In genomic region chr17:7233701-7234099, GRCh38 we compare ENCODE assay signal across 8 cellular contexts. TPM values are rescaled to one million over a fixed set of nuclear protein-coding genes. Genes with fewer than 3 reads are reported as not detected.
DNase-seq lines count a peak whose midpoint lies in the region; ATAC-seq and TF ChIP-seq lines count a peak whose summit lies in the region.

No MANE protein-coding gene starts in this region.

- H4K20me1 ChIP-seq in Karpas-422 (ENCODE audit: insufficient read depth, low read depth, low read length) = peaks cover 17% of the 10 kb centered on the region; the same call in 1 of the 2 replicates

- H2AFZ ChIP-seq in Karpas-422 (ENCODE audit: low read length) = no peak overlapping the region

- H3K4me2 ChIP-seq in Karpas-422 (ENCODE audit: low read depth, low read length, poor library complexity, severe bottlenecking) = peak overlapping the region; percentile 98

- ATAC-seq in mucosa of descending colon (peak; percentile 7), HG02798 (IDR thresholded peaks at IDR 0.05; ENCODE audit: poor library complexity, unreplicated experiment) (no peak), HG02970 (IDR thresholded peaks at IDR 0.05; ENCODE audit: low FRiP score, unreplicated experiment) (no peak)

- H3K4me3 ChIP-seq in Karpas-422 (ENCODE audit: low read length) (peak overlapping the region; percentile 99), mucosa of descending colon (peak overlapping the region; percentile 52)

- peak overlapping the region; percentile 99 for H3K9ac ChIP-seq in Karpas-422 (ENCODE audit: low read length)

- peak overlapping the region; percentile 96 for H3K27ac Mint-ChIP-seq in chondrocyte (ENCODE audit: unreplicated experiment)

- no peaks in the 10 kb centered on the region for H3K9me3 ChIP-seq in Karpas-422 (ENCODE audit: low read length)
- no peaks in the 10 kb centered on the region for H3K9me3 ChIP-seq in mucosa of descending colon

- peaks cover 61% of the 10 kb centered on the region for H3K79me2 ChIP-seq in Karpas-422 (ENCODE audit: low read length)

- H3K27me3 Mint-ChIP-seq in chondrocyte (ENCODE audit: low read depth) = no peaks in the 10 kb centered on the region

- H3K4me3 Mint-ChIP-seq in chondrocyte (ENCODE audit: unreplicated experiment) = peak overlapping the region; percentile 96

- no peaks in the 10 kb centered on the region for H3K9me3 Mint-ChIP-seq in chondrocyte (ENCODE audit: low read depth)

- H3K4me1 ChIP-seq in Karpas-422 (ENCODE audit: low read length) (peaks cover 49% of the 10 kb centered on the region), mucosa of descending colon (ENCODE audit: low read depth) (peaks cover 31% of the 10 kb centered on the region)

- no peak for TF ChIP-seq CTCF in C4-2B (conservative IDR thresholded peaks at IDR 0.05)
- no peak for TF ChIP-seq CTCF in chondrocyte (IDR thresholded peaks at IDR 0.05)
- TF ChIP-seq CTCF in mucosa of descending colon (IDR thresholded peaks at IDR 0.05) = no peak

- peaks cover 24% of the 10 kb centered on the region for H3K36me3 Mint-ChIP-seq in chondrocyte (ENCODE audit: low read depth)

- H3K27ac ChIP-seq in C4-2B (peak overlapping the region; percentile 89), Karpas-422 (ENCODE audit: low read length) (peak overlapping the region; percentile 69)

- intact Hi-C loops in mucosa of descending colon (cut with DNase I, micrococcal nuclease) = no loop called here

- H3K36me3 ChIP-seq in Karpas-422 (ENCODE audit: insufficient read depth, low read length) (peaks cover 26% of the 10 kb centered on the region; the same call in 1 of the 2 replicates), mucosa of descending colon (ENCODE audit: low read depth) (peaks cover 4% of the 10 kb centered on the region)

- H3K4me1 Mint-ChIP-seq in chondrocyte (ENCODE audit: low read depth) = peaks cover 54% of the 10 kb centered on the region

- DNase-seq in Karpas-422 = no peak
- no peak for DNase-seq in chondrocyte (ENCODE audit: low spot score)
- no peak for DNase-seq in mucosa of descending colon
- no peak for DNase-seq in NCI-H345 (lab: John Stamatoyannopoulos, UW)
- DNase-seq in activated CD4-positive, alpha-beta T cell treated with anti-CD3 and anti-CD28 coated beads for 1 hour = no peak

- H3K27me3 ChIP-seq in Karpas-422 (ENCODE audit: low read length) = no peaks in the 10 kb centered on the region

- H3K9me2 ChIP-seq in Karpas-422 (replicated peaks; ENCODE audit: insufficient read depth, low read length) = no peaks in the 10 kb centered on the region

RNA-seq across cellular contexts. Expression of gene DVL2, which starts 0.6 kb away (rescaled TPM):
- total RNA-seq in Karpas-422 (2014; rRNA removed; shearing (Covaris generic); ENCODE audit: low replicate concordance) = 75.2 and 117 TPM in 2 replicates
- 58.8 to 65.2 TPM (median 59.5 TPM) in 3 replicates for total RNA-seq in chondrocyte
- 10 to 100 TPM; 33.4 to 52.0 (median 36.0) TPM for total RNA-seq in mucosa of descending colon

RNA-seq across cellular contexts. Expression of gene PHF23, which starts 5.6 kb away (rescaled TPM):
- total RNA-seq in Karpas-422 (2014; rRNA removed; shearing (Covaris generic); ENCODE audit: low replicate concordance) = 36.7 and 69.3 TPM in 2 replicates
- total RNA-seq in chondrocyte = 49.5 to 57.8 TPM (median 53.1 TPM) in 3 replicates
- total RNA-seq in mucosa of descending colon = 10 to 100 TPM; 36.0 to 49.8 (median 36.8) TPM

RNA-seq across cellular contexts. Expression of gene GABARAP, which starts 8.5 kb away (rescaled TPM):
- total RNA-seq in Karpas-422 (2014; rRNA removed; shearing (Covaris generic); ENCODE audit: low replicate concordance) = 218 and 301 TPM in 2 replicates
- total RNA-seq in chondrocyte = 449 to 459 TPM (median 455 TPM) in 3 replicates
- 100 to 1,000 TPM; 424 to 499 (median 484) TPM for total RNA-seq in mucosa of descending colon

RNA-seq across cellular contexts. Expression of gene ACADVL, which starts 14.0 kb away (rescaled TPM):
- total RNA-seq in Karpas-422 (2014; rRNA removed; shearing (Covaris generic); ENCODE audit: low replicate concordance) = 245 and 371 TPM in 2 replicates
- total RNA-seq in chondrocyte = 427 to 584 TPM (median 454 TPM) in 3 replicates
- 1,000 to 10,000 TPM in 1 of 3 donors, 100 to 1,000 TPM in 2; 729 to 1,007 (median 804) TPM for total RNA-seq in mucosa of descending colon

RNA-seq across cellular contexts. Expression of gene DLG4, which starts 14.1 kb away (rescaled TPM):
- total RNA-seq in Karpas-422 (2014; rRNA removed; shearing (Covaris generic); ENCODE audit: low replicate concordance) = 8.5 and 24.1 TPM in 2 replicates
- 28.3 to 34.4 TPM (median 31.3 TPM) in 3 replicates for total RNA-seq in chondrocyte
- 10 to 100 TPM in 1 of 3 donors, 1 to 10 TPM in 2; 4.1 to 34.5 (median 6.6) TPM for total RNA-seq in mucosa of descending colon
